Comparison of ENCODE assay signal across 24 cellular contexts in genomic region chr6:106788761-106789160, GRCh38.
DNase-seq lines count a peak whose midpoint lies in the region; ATAC-seq and TF ChIP-seq lines count a peak whose summit lies in the region.
"Had no signal": no experiment of that assay in that cellular context is flagged by ENCODE, and none has a peak within 500 bp of the region (broad histone marks: within the 10 kb centered on the region; RNA-seq: fewer than 3 reads in every experiment).

No MANE protein-coding gene starts in this region.

- H3K36me3 Mint-ChIP-seq in glutamatergic neuron (ENCODE audit: unreplicated experiment) (no peaks in the 10 kb centered on the region), nephron progenitor cell (ENCODE audit: low read depth) (no peaks in the 10 kb centered on the region)
- H3K36me3 Mint-ChIP-seq: CD4-positive, CD25-positive, alpha-beta regulatory T cell had no signal

- H3K9me3 ChIP-seq in SK-N-SH, result no peaks in the 10 kb centered on the region
- no peaks in the 10 kb centered on the region for H3K9me3 ChIP-seq in stomach
- H3K9me3 ChIP-seq: BLaER1, SJSA1 had no signal

- peak overlapping the region in 1 of 2 experiments; percentile 73; a peak in 2 of 4 replicates for H3K27ac ChIP-seq in SK-N-SH (ENCODE audit: low read depth in 2 of 2, low read length in 1 of 2)
- peak overlapping the region in 3 of 5 donors; percentile 81 to 82 (median 82) for H3K27ac ChIP-seq in stomach
- H3K27ac ChIP-seq: BLaER1, PC-9, SJSA1 had no signal

- intact Hi-C loops in stomach (cut with DNase I; ENCODE audit: low total_unique reads), result no loop called here

- no peak overlapping the region for H3K4me2 ChIP-seq in SK-N-SH
- H3K4me2 ChIP-seq: BLaER1, PC-9 had no signal

- TF ChIP-seq EP300 in SK-N-SH (IDR thresholded peaks at IDR 0.05; ENCODE audit: borderline replicate concordance in 1 of 2, low read depth in 1 of 2, low read length in 1 of 2) (peak in 1 of 2 experiments; percentile 77; a peak in 2 of 4 replicates), stomach (IDR thresholded peaks at IDR 0.05) (no peak)

- no peak for ATAC-seq in SK-N-SH treated with all-trans-retinoic acid at 6 μM for 48 hours
- no peak for ATAC-seq in GM19395 (IDR thresholded peaks at IDR 0.05; ENCODE audit: unreplicated experiment)
- ATAC-seq: K562, Right ventricle myocardium inferior had no signal

- POLR2A ChIA-PET in SK-N-SH (lab: Yijun Ruan, JAX) (no interaction called here), GM10248 (lab: Yijun Ruan, JAX) (no interaction called here)

- H3K9ac ChIP-seq in SK-N-SH, result no peak overlapping the region
- H3K9ac ChIP-seq: BLaER1 had no signal

- H3K27ac Mint-ChIP-seq in glutamatergic neuron (ENCODE audit: unreplicated experiment) (peak overlapping the region; percentile 23), nephron progenitor cell (peak overlapping the region; percentile 13)

- H3K27me3 Mint-ChIP-seq in glutamatergic neuron (ENCODE audit: unreplicated experiment) (peaks cover 12% of the 10 kb centered on the region), nephron progenitor cell (ENCODE audit: low read depth, poor library complexity) (peaks cover under 1% of the 10 kb centered on the region)

- H3K4me1 Mint-ChIP-seq in glutamatergic neuron (ENCODE audit: low read depth, unreplicated experiment) (peaks cover 15% of the 10 kb centered on the region), nephron progenitor cell (peaks cover 26% of the 10 kb centered on the region)
- H3K4me1 Mint-ChIP-seq: CD4-positive, CD25-positive, alpha-beta regulatory T cell had no signal

- H3K4me3 Mint-ChIP-seq in glutamatergic neuron (ENCODE audit: unreplicated experiment) (no peak overlapping the region), nephron progenitor cell (no peak overlapping the region)
- H3K4me3 Mint-ChIP-seq: CD4-positive, CD25-positive, alpha-beta regulatory T cell had no signal

- TF ChIP-seq POLR2A in stomach (IDR thresholded peaks at IDR 0.05), result no peak

- H4K20me1 ChIP-seq in SK-N-SH (ENCODE audit: insufficient read depth), result no peaks in the 10 kb centered on the region
- H4K20me1 ChIP-seq: BLaER1 had no signal

- no peaks in the 10 kb centered on the region for H3K9me2 ChIP-seq in SK-N-SH

- DNase-seq in SK-N-SH (peak; percentile 39), glutamatergic neuron (no peak), nephron progenitor cell (no peak), stomach (no peak), GM10248 (ENCODE audit: extremely low spot score) (no peak)
- DNase-seq in stimulated activated CD4-positive, alpha-beta T cell treated with anti-CD3 and anti-CD28 coated beads, Interleukin-1b, Interleukin-23, amount 100 ng/mL, for 48 hours, result no peak
- DNase-seq: 8988T; CD4-positive, CD25-positive, alpha-beta regulatory T cell; GF-D8; H7; Kasumi-1; NCI-H1092 treated with DMSO at 0.1 percent for 48 hours; NCI-H1436; NCI-H1930; NCI-H446 treated with DMSO at 0.1 percent for 48 hours; NCI-H526; NCI-H82; PC-9 had no signal

- H3F3A ChIP-seq in SK-N-SH (replicated peaks; ENCODE audit: insufficient read depth), result no peaks in the 10 kb centered on the region

- H3K27me3 ChIP-seq in SK-N-SH (ENCODE audit: insufficient read depth) (no peaks in the 10 kb centered on the region), stomach (no peaks in the 10 kb centered on the region)
- H3K27me3 ChIP-seq: BLaER1, SJSA1 had no signal

- H3K36me3 ChIP-seq in SK-N-SH (replicated peaks in 1 of 2; ENCODE audit: control insufficient read depth in 1 of 2, insufficient read depth in 2 of 2, low read length in 1 of 2) (no peaks in the 10 kb centered on the region), stomach (no peaks in the 10 kb centered on the region)
- H3K36me3 ChIP-seq: BLaER1, SJSA1 had no signal

- CTCF ChIA-PET in SK-N-SH (lab: Yijun Ruan, JAX), result no interaction called here
- CTCF ChIA-PET in GM10248 (lab: Yijun Ruan, JAX), result interaction anchor here (1.2 kb wide), 1 partner anchor 9 kb away, joined by 4 read pairs; no protein-coding TSS in a partner anchor

- 17% methylated on average over 2 of the region's 2 CpGs for WGBS in SK-N-SH (ENCODE audit: low lambda C conversion rate)
- WGBS in stomach, 5 donors, result 86 to 92% (median 87%) methylated on average over 2 of the region's 2 CpGs

- no peaks in the 10 kb centered on the region for H3K79me2 ChIP-seq in SK-N-SH (ENCODE audit: insufficient read depth)

- H3K9me3 Mint-ChIP-seq in glutamatergic neuron (ENCODE audit: unreplicated experiment) (no peaks in the 10 kb centered on the region), nephron progenitor cell (no peaks in the 10 kb centered on the region)

- H3K4me1 ChIP-seq in SK-N-SH (ENCODE audit: control insufficient read depth in 1 of 2, insufficient read depth in 2 of 2, low read depth in 1 of 2, low read length in 1 of 2) (peaks cover 0 to 19% of the 10 kb centered on the region in 2 experiments; a peak in 1 of 4 replicates), stomach (peaks cover 4 to 24% (median 17%) of the 10 kb centered on the region in 4 donors)
- H3K4me1 ChIP-seq: SJSA1 had no signal

- TF ChIP-seq RAD21 in SK-N-SH (IDR thresholded peaks at IDR 0.05; ENCODE audit: low read length), result peak; percentile 20; the same call in 1 of the 2 replicates

- no peak overlapping the region for H2AFZ ChIP-seq in SK-N-SH (ENCODE audit: low read depth)
- H2AFZ ChIP-seq: PC-9 had no signal

- H3K4me3 ChIP-seq in SK-N-SH (ENCODE audit: low read depth in 2 of 2, low read length in 1 of 2) (no peak overlapping the region), stomach (no peak overlapping the region)
- H3K4me3 ChIP-seq: BLaER1, K562, PC-9, SJSA1 had no signal

- no peak for TF ChIP-seq CTCF in SK-N-SH (IDR thresholded peaks at IDR 0.05)
- no peak for TF ChIP-seq CTCF in glutamatergic neuron (IDR thresholded peaks at IDR 0.05; ENCODE audit: partially characterized antibody, unreplicated experiment)
- TF ChIP-seq CTCF in nephron progenitor cell (IDR thresholded peaks at IDR 0.05), result no peak
- no peak for TF ChIP-seq CTCF in stomach (IDR thresholded peaks at IDR 0.05)
- TF ChIP-seq CTCF in GM10248 (IDR thresholded peaks at IDR 0.05; ENCODE audit: control extremely low read depth, extremely low read depth, low read depth, missing control alignments), result no peak

TF ChIP-seq in SK-N-SH, 30 proteins besides CTCF, POLR2A, EP300 and RAD21 (continues in another document):
- TF ChIP-seq RCOR1 (IDR thresholded peaks at IDR 0.05; ENCODE audit: low read length), result peak; percentile 59
- TF ChIP-seq GATA2 (CRISPR knock-in tag; IDR thresholded peaks at IDR 0.05), result peak; percentile 86
- TF ChIP-seq CHD2 (IDR thresholded peaks at IDR 0.05; ENCODE audit: low read length, partially characterized antibody), result peak; percentile 42
- no peak for TF ChIP-seq ZBTB33 (IDR thresholded peaks at IDR 0.05; ENCODE audit: borderline replicate concordance, low read depth)
- no peak for TF ChIP-seq MXI1 (IDR thresholded peaks at IDR 0.05; ENCODE audit: low read depth, low read length)
- peak; percentile 83 for TF ChIP-seq FOXJ3 (CRISPR knock-in tag; IDR thresholded peaks at IDR 0.05)

TF ChIP-seq in SK-N-SH treated with all-trans-retinoic acid at 6 μM for 48 hours, 23 proteins besides CTCF, POLR2A, EP300 and RAD21 (continues in another document):
- TF ChIP-seq ZC3H10 (CRISPR knock-in tag; IDR thresholded peaks at IDR 0.05), result no peak
- TF ChIP-seq PATZ1 (CRISPR knock-in tag; IDR thresholded peaks at IDR 0.05; ENCODE audit: borderline replicate concordance), result no peak
- TF ChIP-seq PPARA (CRISPR knock-in tag; IDR thresholded peaks at IDR 0.05; ENCODE audit: borderline replicate concordance), result no peak
- no peak for TF ChIP-seq TSHZ2 (CRISPR knock-in tag; IDR thresholded peaks at IDR 0.05)
- no peak for TF ChIP-seq ISL1 (CRISPR knock-in tag; IDR thresholded peaks at IDR 0.05)
- no peak for TF ChIP-seq ESRRG (CRISPR knock-in tag; IDR thresholded peaks at IDR 0.05)
- TF ChIP-seq CSDC2 (CRISPR knock-in tag; IDR thresholded peaks at IDR 0.05), result no peak
